Comparison of ENCODE assay signal across 9 cellular contexts in genomic region chr4:183142566-183143545, GRCh38. TPM values are rescaled to one million over a fixed set of nuclear protein-coding genes. Genes with fewer than 3 reads are reported as not detected.
DNase-seq lines count a peak whose midpoint lies in the region; ATAC-seq lines count a peak whose summit lies in the region.
"Had no signal": no experiment of that assay in that cellular context is flagged by ENCODE, and none has a peak within 500 bp of the region (broad histone marks: within the 10 kb centered on the region; RNA-seq: fewer than 3 reads in every experiment).

No MANE protein-coding gene starts in this region.

- no peak for ATAC-seq in GM21367 (IDR thresholded peaks at IDR 0.05; ENCODE audit: unreplicated experiment)

- peak; percentile 91 for DNase-seq in DMS 273 (lab: John Stamatoyannopoulos, UW; ENCODE audit: unreplicated experiment)
- DNase-seq in NCI-H1092 treated with DMSO at 0.1 percent for 48 hours (lab: John Stamatoyannopoulos, UW) = peak; percentile 79
- DNase-seq in dedifferentiated amniotic fluid mesenchymal stem cell (ENCODE audit: extremely low spot score) = peak; percentile 82
- peak; percentile 68 for DNase-seq in myocyte (ENCODE audit: low read depth)
- no peak for DNase-seq in SIG-M5 (lab: John Stamatoyannopoulos, UW)
- no peak for DNase-seq in activated naive CD4-positive, alpha-beta T cell (lab: John Stamatoyannopoulos, UW)
- no peak for DNase-seq in stimulated activated CD4-positive, alpha-beta T cell treated with anti-CD3 and anti-CD28 coated beads, Interleukin-2, amount 100 ng/mL, for 24 hours
- DNase-seq: naive B cell had no signal

RNA-seq across cellular contexts. Expression of gene WWC2, which starts 43.8 kb away (rescaled TPM):
- total RNA-seq in myocyte = 13.8 and 17.3 TPM in 2 replicates
- 19.8 TPM for polyA plus RNA-seq in myocyte (2012)

Comparison
In these comparisons a context has a peak if more than half of its experiments do, and no peak if none do; other contexts are left out.
1. DNase-seq: peak in DMS 273 (single experiment), NCI-H1092 treated with DMSO at 0.1 percent for 48 hours (single experiment), dedifferentiated amniotic fluid mesenchymal stem cell (single experiment) and myocyte (single experiment); none in SIG-M5 (single experiment), activated naive CD4-positive, alpha-beta T cell (0 of 4) and stimulated activated CD4-positive, alpha-beta T cell treated with anti-CD3 and anti-CD28 coated beads, Interleukin-2, amount 100 ng/mL, for 24 hours (0 of 2).